1 cellular context compared by ENCODE assay signal in the genomic region with DNA sequence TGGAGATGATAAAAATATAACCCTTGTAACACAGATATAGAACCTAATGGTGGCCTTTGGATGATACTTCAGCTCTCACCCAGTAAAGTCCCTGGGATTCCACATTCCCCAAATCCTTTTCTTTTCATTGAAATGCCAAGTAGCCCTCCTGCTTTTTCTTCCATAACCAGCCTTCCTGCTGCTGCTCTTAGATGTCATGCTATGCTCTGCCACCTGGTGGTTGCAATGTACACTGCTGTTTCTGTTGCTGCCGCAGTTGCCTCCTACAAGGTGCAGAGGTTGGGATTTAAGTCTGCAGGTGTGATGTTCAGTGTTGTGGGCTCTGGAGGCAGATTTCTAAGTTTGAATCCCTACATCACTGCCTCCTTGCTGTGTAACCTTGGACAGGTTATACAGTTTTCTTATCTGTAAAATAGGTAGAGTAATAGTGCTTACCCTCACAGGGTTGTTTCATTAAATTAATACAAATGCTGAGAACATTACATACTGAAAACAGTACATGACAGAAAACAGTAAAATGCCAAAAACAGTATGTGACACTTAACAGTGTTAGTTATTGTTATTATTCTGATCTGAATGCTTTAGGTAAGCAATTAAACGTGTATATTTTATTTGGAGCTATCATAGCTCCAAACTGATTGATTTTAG.
TF ChIP-seq lines count a peak whose summit lies in the region.

No MANE protein-coding gene starts in this region.

TF ChIP-seq in HEK293, 187 proteins besides CTCF, POLR2A, EP300 and RAD21 (continued from another document):
- TF ChIP-seq ZNF660 (tag by site-specific recombination; IDR thresholded peaks at IDR 0.05) (peak; percentile 82), IKZF3 (tag by site-specific recombination; IDR thresholded peaks at IDR 0.05) (peak; percentile 87), ZNF140 (tag by site-specific recombination; IDR thresholded peaks at IDR 0.05) (no peak), SP7 (tag by site-specific recombination; IDR thresholded peaks at IDR 0.05) (peak; percentile 21; the same call in 1 of the 2 replicates), ZNF658 (tag by site-specific recombination; IDR thresholded peaks at IDR 0.05) (no peak), ZNF654 (tag by site-specific recombination; IDR thresholded peaks at IDR 0.05; ENCODE audit: low read depth) (peak; percentile 74), KLF1 (tag by site-specific recombination; IDR thresholded peaks at IDR 0.05) (no peak), ZNF112 (tag by site-specific recombination; IDR thresholded peaks at IDR 0.05) (no peak), GLIS1 (tag by site-specific recombination; IDR thresholded peaks at IDR 0.05) (no peak), ZNF19 (tag by site-specific recombination; IDR thresholded peaks at IDR 0.05; ENCODE audit: low read depth) (no peak), ZSCAN30 (tag by site-specific recombination; IDR thresholded peaks at IDR 0.05) (peak; percentile 26; the same call in 1 of the 2 replicates), OVOL3 (tag by site-specific recombination; IDR thresholded peaks at IDR 0.05) (no peak), ZNF600 (tag by site-specific recombination; IDR thresholded peaks at IDR 0.05) (peak; percentile 91), ZSCAN16 (tag by site-specific recombination; IDR thresholded peaks at IDR 0.05) (no peak), ZNF121 (tag by site-specific recombination; IDR thresholded peaks at IDR 0.05) (no peak), ZXDB (tag by site-specific recombination; IDR thresholded peaks at IDR 0.05) (no peak)
- TF ChIP-seq, protein P1, sequence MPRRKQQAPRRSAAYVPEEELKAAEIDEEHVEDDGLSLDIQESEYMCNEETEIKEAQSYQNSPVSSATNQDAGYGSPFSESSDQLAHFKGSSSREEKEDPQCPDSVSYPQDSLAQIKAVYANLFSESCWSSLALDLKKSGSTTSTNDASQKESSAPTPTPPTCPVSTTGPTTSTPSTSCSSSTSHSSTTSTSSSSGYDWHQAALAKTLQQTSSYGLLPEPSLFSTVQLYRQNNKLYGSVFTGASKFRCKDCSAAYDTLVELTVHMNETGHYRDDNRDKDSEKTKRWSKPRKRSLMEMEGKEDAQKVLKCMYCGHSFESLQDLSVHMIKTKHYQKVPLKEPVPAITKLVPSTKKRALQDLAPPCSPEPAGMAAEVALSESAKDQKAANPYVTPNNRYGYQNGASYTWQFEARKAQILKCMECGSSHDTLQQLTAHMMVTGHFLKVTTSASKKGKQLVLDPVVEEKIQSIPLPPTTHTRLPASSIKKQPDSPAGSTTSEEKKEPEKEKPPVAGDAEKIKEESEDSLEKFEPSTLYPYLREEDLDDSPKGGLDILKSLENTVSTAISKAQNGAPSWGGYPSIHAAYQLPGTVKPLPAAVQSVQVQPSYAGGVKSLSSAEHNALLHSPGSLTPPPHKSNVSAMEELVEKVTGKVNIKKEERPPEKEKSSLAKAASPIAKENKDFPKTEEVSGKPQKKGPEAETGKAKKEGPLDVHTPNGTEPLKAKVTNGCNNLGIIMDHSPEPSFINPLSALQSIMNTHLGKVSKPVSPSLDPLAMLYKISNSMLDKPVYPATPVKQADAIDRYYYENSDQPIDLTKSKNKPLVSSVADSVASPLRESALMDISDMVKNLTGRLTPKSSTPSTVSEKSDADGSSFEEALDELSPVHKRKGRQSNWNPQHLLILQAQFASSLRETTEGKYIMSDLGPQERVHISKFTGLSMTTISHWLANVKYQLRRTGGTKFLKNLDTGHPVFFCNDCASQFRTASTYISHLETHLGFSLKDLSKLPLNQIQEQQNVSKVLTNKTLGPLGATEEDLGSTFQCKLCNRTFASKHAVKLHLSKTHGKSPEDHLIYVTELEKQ (tag by site-specific recombination; IDR thresholded peaks at IDR 0.05; ENCODE audit: borderline replicate concordance) = no peak
- TF ChIP-seq, protein P2, sequence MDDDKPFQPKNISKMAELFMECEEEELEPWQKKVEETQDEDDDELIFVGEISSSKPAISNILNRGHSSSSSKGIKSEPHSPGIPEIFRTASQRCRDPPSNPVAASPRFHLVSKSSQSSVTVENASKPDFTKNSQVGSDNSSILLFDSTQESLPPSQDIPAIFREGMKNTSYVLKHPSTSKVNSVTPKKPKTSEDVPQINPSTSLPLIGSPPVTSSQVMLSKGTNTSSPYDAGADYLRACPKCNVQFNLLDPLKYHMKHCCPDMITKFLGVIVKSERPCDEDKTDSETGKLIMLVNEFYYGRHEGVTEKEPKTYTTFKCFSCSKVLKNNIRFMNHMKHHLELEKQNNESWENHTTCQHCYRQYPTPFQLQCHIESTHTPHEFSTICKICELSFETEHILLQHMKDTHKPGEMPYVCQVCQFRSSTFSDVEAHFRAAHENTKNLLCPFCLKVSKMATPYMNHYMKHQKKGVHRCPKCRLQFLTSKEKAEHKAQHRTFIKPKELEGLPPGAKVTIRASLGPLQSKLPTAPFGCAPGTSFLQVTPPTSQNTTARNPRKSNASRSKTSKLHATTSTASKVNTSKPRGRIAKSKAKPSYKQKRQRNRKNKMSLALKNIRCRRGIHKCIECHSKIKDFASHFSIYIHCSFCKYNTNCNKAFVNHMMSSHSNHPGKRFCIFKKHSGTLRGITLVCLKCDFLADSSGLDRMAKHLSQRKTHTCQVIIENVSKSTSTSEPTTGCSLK (tag by site-specific recombination; IDR thresholded peaks at IDR 0.05) = no peak
- TF ChIP-seq, protein P3, sequence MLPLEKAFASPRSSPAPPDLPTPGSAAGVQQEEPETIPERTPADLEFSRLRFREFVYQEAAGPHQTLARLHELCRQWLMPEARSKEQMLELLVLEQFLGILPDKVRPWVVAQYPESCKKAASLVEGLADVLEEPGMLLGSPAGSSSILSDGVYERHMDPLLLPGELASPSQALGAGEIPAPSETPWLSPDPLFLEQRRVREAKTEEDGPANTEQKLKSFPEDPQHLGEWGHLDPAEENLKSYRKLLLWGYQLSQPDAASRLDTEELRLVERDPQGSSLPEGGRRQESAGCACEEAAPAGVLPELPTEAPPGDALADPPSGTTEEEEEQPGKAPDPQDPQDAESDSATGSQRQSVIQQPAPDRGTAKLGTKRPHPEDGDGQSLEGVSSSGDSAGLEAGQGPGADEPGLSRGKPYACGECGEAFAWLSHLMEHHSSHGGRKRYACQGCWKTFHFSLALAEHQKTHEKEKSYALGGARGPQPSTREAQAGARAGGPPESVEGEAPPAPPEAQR (tag by site-specific recombination; IDR thresholded peaks at IDR 0.05) = no peak
- TF ChIP-seq, protein P4, sequence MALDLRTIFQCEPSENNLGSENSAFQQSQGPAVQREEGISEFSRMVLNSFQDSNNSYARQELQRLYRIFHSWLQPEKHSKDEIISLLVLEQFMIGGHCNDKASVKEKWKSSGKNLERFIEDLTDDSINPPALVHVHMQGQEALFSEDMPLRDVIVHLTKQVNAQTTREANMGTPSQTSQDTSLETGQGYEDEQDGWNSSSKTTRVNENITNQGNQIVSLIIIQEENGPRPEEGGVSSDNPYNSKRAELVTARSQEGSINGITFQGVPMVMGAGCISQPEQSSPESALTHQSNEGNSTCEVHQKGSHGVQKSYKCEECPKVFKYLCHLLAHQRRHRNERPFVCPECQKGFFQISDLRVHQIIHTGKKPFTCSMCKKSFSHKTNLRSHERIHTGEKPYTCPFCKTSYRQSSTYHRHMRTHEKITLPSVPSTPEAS (tag by site-specific recombination; IDR thresholded peaks at IDR 0.05) = no peak
- TF ChIP-seq, protein P5, sequence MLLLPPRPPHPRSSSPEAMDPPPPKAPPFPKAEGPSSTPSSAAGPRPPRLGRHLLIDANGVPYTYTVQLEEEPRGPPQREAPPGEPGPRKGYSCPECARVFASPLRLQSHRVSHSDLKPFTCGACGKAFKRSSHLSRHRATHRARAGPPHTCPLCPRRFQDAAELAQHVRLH (tag by site-specific recombination; IDR thresholded peaks at IDR 0.05) = no peak
